ENCODE assay signal across 6 cellular contexts in genomic region chr2:89760762-89761161, GRCh38.
DNase-seq lines count a peak whose midpoint lies in the region; ATAC-seq and TF ChIP-seq lines count a peak whose summit lies in the region.
"Not testable (repeated sequence)": the region's sequence is repeated elsewhere in the genome, so short reads cannot be mapped to it uniquely, and the experiment has no call there.

No MANE protein-coding gene starts in this region.

- H3K4me3 ChIP-seq in left lung, sigmoid colon, suprapubic skin: not testable (repeated sequence)

- TF ChIP-seq POLR2A in sigmoid colon (IDR thresholded peaks at IDR 0.05); suprapubic skin (IDR thresholded peaks at IDR 0.05): not testable (repeated sequence)

- H3K36me3 ChIP-seq in left lung, sigmoid colon, suprapubic skin: not testable (repeated sequence)

- peaks cover 0 to 27% of the 10 kb centered on the region in 2 donors for H3K9me3 ChIP-seq in left lung
- H3K9me3 ChIP-seq in sigmoid colon, suprapubic skin: not testable (repeated sequence)

- H3K27me3 ChIP-seq in left lung (peaks cover 0 to 16% of the 10 kb centered on the region in 2 donors), sigmoid colon (peaks cover 2 to 26% (median 6%) of the 10 kb centered on the region in 3 donors), suprapubic skin (peaks cover 16% of the 10 kb centered on the region)

- ATAC-seq in left lung = not testable (repeated sequence)

- intact Hi-C loops in left lung (cut with DNase I); sigmoid colon (cut with DNase I): not testable (repeated sequence)

- TF ChIP-seq EP300 in sigmoid colon (IDR thresholded peaks at IDR 0.05); suprapubic skin (IDR thresholded peaks at IDR 0.05): not testable (repeated sequence)

- TF ChIP-seq CTCF in GM10248 (IDR thresholded peaks at IDR 0.05; ENCODE audit: control extremely low read depth, extremely low read depth, low read depth, missing control alignments); GM20000 (IDR thresholded peaks at IDR 0.05; ENCODE audit: extremely low read depth, missing control alignments); left lung (IDR thresholded peaks at IDR 0.05); sigmoid colon (IDR thresholded peaks at IDR 0.05); suprapubic skin (IDR thresholded peaks at IDR 0.05): not testable (repeated sequence)

- DNase-seq in GM10248 (ENCODE audit: extremely low spot score) (peak; percentile 0), GM20000 (ENCODE audit: low spot score) (peak; percentile 2), left lung (peak; percentile 10 to 25), mesenteric fat pad (ENCODE audit: low spot score) (peak; percentile 75), sigmoid colon (peak; percentile 54), suprapubic skin (ENCODE audit: low spot score in 2 of 2) (peak; percentile 33 to 76)

- H3K4me1 ChIP-seq in left lung, sigmoid colon, suprapubic skin: not testable (repeated sequence)

- 75 to 86% methylated on average over 6 of the region's 6 CpGs for WGBS in sigmoid colon, 2 donors
- WGBS in suprapubic skin = 81% methylated on average over 6 of the region's 6 CpGs

- CTCF ChIA-PET in GM10248 (lab: Yijun Ruan, JAX) = not testable (repeated sequence)

- H3K27ac ChIP-seq in left lung, sigmoid colon, suprapubic skin: not testable (repeated sequence)

- POLR2A ChIA-PET in GM10248 (lab: Yijun Ruan, JAX) = not testable (repeated sequence)

Comparison
In these comparisons a context has a peak if more than half of its experiments do, and no peak if none do; other contexts are left out.
1. DNase-seq: peak in every context shown above with its lines; median percentile 75 in mesenteric fat pad; 54 in suprapubic skin; 54 in sigmoid colon; 18 in left lung; 2 in GM20000; 0 in GM10248.